ENCODE assay signal across 14 cellular contexts in the genomic region with DNA sequence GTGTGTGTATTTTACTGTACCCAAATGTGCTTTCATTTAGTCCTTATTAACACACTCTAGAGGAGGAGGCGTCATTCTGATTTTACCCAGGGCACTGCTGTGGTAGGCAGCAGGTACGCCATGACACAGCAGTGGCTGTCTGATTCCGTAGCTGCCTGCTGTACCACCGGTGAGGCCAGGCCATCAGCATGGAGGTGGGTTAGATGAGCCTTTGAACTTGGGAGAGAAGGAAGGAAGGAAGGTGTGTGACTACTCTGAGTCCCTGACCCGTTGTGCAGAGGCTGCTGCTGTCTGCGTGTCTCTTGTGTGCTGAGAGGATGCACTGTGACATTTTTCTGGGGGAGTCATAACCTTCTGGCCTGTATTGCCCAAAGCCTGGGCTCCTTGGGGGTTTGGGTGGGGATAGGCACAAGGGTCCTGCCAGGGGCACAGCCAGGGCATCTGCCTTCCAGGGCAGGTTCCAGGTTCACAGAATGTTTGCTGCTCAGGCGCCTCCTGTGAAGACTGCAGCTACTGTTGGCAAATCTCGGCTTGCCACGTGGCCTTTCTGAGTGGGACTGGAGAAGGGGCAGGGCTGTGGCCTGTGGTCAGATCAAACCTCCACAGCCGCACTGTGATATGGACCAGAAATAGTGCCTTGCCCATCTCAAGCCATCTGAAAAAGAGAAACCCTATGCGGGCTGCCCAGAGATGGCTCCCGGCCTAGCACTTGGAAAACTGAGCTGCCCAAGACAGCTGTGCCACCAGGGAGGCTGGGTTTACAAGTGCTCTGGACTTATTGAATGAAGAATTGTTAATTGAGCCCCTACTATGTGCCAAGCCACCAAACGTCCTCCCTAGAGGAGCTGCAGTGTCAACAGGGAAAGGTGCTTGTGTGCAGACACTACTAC. TPM values are rescaled to one million over a fixed set of nuclear protein-coding genes. Genes with fewer than 3 reads are reported as not detected.
A peak's percentile ranks its signal among the peaks of the same experiment; 100 is the strongest.
DNase-seq lines count a peak whose midpoint lies in the region; ATAC-seq and TF ChIP-seq lines count a peak whose summit lies in the region.
"Had no signal": no experiment of that assay in that cellular context is flagged by ENCODE, and none has a peak within 500 bp of the region (broad histone marks: within the 10 kb centered on the region; RNA-seq: fewer than 3 reads in every experiment).

No MANE protein-coding gene starts in this region.

- TF ChIP-seq POLR2A in right lobe of liver (IDR thresholded peaks at IDR 0.05), result no peak

- peak overlapping the region; percentile 75 to 92 (median 84) for H3K27ac ChIP-seq in right lobe of liver

- no peak for DNase-seq in activated naive CD4-positive, alpha-beta T cell treated with anti-CD3 and anti-CD28 coated beads, Interleukin-2, amount 50 U/mL, for 16 hours
- DNase-seq in right lobe of liver (peak; percentile 65 to 83 (median 82)), NAMALWA (ENCODE audit: low spot score) (no peak), dermis blood vessel endothelial cell (no peak)
- no peak for DNase-seq in stimulated activated effector memory CD8-positive, alpha-beta T cell treated with anti-CD3 and anti-CD28 coated beads, Interleukin-12 subunit alpha, Interleukin-12 subunit beta, amount 100 ng/mL, for 72 hours (ENCODE audit: low spot score in 2 of 2)
- DNase-seq: GOT3, NCI-H1930, SIG-M5 had no signal

- no peak overlapping the region for H3K4me3 Mint-ChIP-seq in activated naive CD4-positive, alpha-beta T cell treated with anti-CD3 and anti-CD28 coated beads, Interleukin-2, amount 50 U/mL, for 24 hours
- no peak overlapping the region for H3K4me3 Mint-ChIP-seq in activated T-helper 17 cell treated with anti-CD3 and anti-CD28 coated beads, Interleukin-2, amount 50 U/mL, for 72 hours
- H3K4me3 Mint-ChIP-seq in stimulated activated effector memory CD8-positive, alpha-beta T cell treated with anti-CD3 and anti-CD28 coated beads, Interleukin-12 subunit alpha, Interleukin-12 subunit beta, amount 100 ng/mL, for 72 hours, result no peak overlapping the region

- peaks cover 36% of the 10 kb centered on the region for H3K4me1 Mint-ChIP-seq in activated naive CD4-positive, alpha-beta T cell treated with anti-CD3 and anti-CD28 coated beads, Interleukin-2, amount 50 U/mL, for 24 hours
- peaks cover 14% of the 10 kb centered on the region for H3K4me1 Mint-ChIP-seq in activated T-helper 17 cell treated with anti-CD3 and anti-CD28 coated beads, Interleukin-2, amount 50 U/mL, for 72 hours
- H3K4me1 Mint-ChIP-seq in stimulated activated effector memory CD8-positive, alpha-beta T cell treated with anti-CD3 and anti-CD28 coated beads, Interleukin-12 subunit alpha, Interleukin-12 subunit beta, amount 100 ng/mL, for 72 hours, result peaks cover 32% of the 10 kb centered on the region

- H3K9me3 Mint-ChIP-seq in activated naive CD4-positive, alpha-beta T cell treated with anti-CD3 and anti-CD28 coated beads, Interleukin-2, amount 50 U/mL, for 24 hours, result no peaks in the 10 kb centered on the region
- no peaks in the 10 kb centered on the region for H3K9me3 Mint-ChIP-seq in activated T-helper 17 cell treated with anti-CD3 and anti-CD28 coated beads, Interleukin-2, amount 50 U/mL, for 72 hours
- H3K9me3 Mint-ChIP-seq in stimulated activated effector memory CD8-positive, alpha-beta T cell treated with anti-CD3 and anti-CD28 coated beads, Interleukin-12 subunit alpha, Interleukin-12 subunit beta, amount 100 ng/mL, for 72 hours, result no peaks in the 10 kb centered on the region

- H3K36me3 ChIP-seq in right lobe of liver, result peaks cover 0 to 24% (median 16%) of the 10 kb centered on the region in 4 donors

- no peaks in the 10 kb centered on the region for H3K9me3 ChIP-seq in right lobe of liver

- peaks cover 2% of the 10 kb centered on the region for H3K36me3 Mint-ChIP-seq in activated naive CD4-positive, alpha-beta T cell treated with anti-CD3 and anti-CD28 coated beads, Interleukin-2, amount 50 U/mL, for 24 hours
- H3K36me3 Mint-ChIP-seq in activated T-helper 17 cell treated with anti-CD3 and anti-CD28 coated beads, Interleukin-2, amount 50 U/mL, for 72 hours (ENCODE audit: low read depth), result peaks cover 26% of the 10 kb centered on the region
- peaks cover 11% of the 10 kb centered on the region for H3K36me3 Mint-ChIP-seq in stimulated activated effector memory CD8-positive, alpha-beta T cell treated with anti-CD3 and anti-CD28 coated beads, Interleukin-12 subunit alpha, Interleukin-12 subunit beta, amount 100 ng/mL, for 72 hours

- H3K27me3 Mint-ChIP-seq in activated naive CD4-positive, alpha-beta T cell treated with anti-CD3 and anti-CD28 coated beads, Interleukin-2, amount 50 U/mL, for 24 hours, result no peaks in the 10 kb centered on the region
- H3K27me3 Mint-ChIP-seq in activated T-helper 17 cell treated with anti-CD3 and anti-CD28 coated beads, Interleukin-2, amount 50 U/mL, for 72 hours, result no peaks in the 10 kb centered on the region

- no peak for TF ChIP-seq CTCF in right lobe of liver (IDR thresholded peaks at IDR 0.05)

- intact Hi-C loops in right lobe of liver (cut with DNase I), result no loop called here

- peaks cover 3 to 49% (median 23%) of the 10 kb centered on the region in 4 donors for H3K4me1 ChIP-seq in right lobe of liver

- no peaks in the 10 kb centered on the region for H3K27me3 ChIP-seq in right lobe of liver

- WGBS in right lobe of liver (ENCODE audit: insufficient coverage, low coverage, low lambda C conversion rate, missing lambda C conversion rate), result 26% methylated on average over 10 of the region's 13 CpGs

- peak overlapping the region; percentile 41 for H3K27ac Mint-ChIP-seq in activated naive CD4-positive, alpha-beta T cell treated with anti-CD3 and anti-CD28 coated beads, Interleukin-2, amount 50 U/mL, for 24 hours
- H3K27ac Mint-ChIP-seq in activated T-helper 17 cell treated with anti-CD3 and anti-CD28 coated beads, Interleukin-2, amount 50 U/mL, for 72 hours, result peak overlapping the region; percentile 56
- peak overlapping the region; percentile 63 for H3K27ac Mint-ChIP-seq in stimulated activated effector memory CD8-positive, alpha-beta T cell treated with anti-CD3 and anti-CD28 coated beads, Interleukin-12 subunit alpha, Interleukin-12 subunit beta, amount 100 ng/mL, for 72 hours

- ATAC-seq in activated T-helper 17 cell treated with anti-CD3 and anti-CD28 coated beads, Interleukin-2, amount 50 U/mL, for 72 hours (replicated peaks), result no peak
- ATAC-seq in right lobe of liver, result peak; percentile 15 to 61 (median 44)
- ATAC-seq in stimulated activated effector memory CD8-positive, alpha-beta T cell treated with anti-CD3 and anti-CD28 coated beads, Interleukin-12 subunit alpha, Interleukin-12 subunit beta, amount 100 ng/mL, for 72 hours, result no peak
- ATAC-seq in GM18907 (IDR thresholded peaks at IDR 0.05; ENCODE audit: unreplicated experiment), result no peak

- H3K4me3 ChIP-seq in right lobe of liver, result no peak overlapping the region

RNA-seq across cellular contexts. Expression of gene MLXIP, which starts 47.1 kb away (rescaled TPM):
- total RNA-seq in activated T-helper 17 cell treated with anti-CD3 and anti-CD28 coated beads, Interleukin-2, amount 50 U/mL, for 72 hours, result 10 to 100 TPM; 19.7 to 28.9 TPM
- 10 to 100 TPM; 13.9 to 45.9 (median 16.6) TPM for total RNA-seq in right lobe of liver
- total RNA-seq in dermis blood vessel endothelial cell, result 16.7 and 35.7 TPM in 2 replicates

RNA-seq across cellular contexts. Expression of gene IL31, which starts 48.3 kb away (rescaled TPM):
- total RNA-seq in activated T-helper 17 cell treated with anti-CD3 and anti-CD28 coated beads, Interleukin-2, amount 50 U/mL, for 72 hours, result not detected
- total RNA-seq in right lobe of liver (not detected), dermis blood vessel endothelial cell (not detected in 2 replicates)
- total RNA-seq: dermis microvascular lymphatic vessel endothelial cell, fibroblast of lung, lung microvascular endothelial cell had no signal

RNA-seq across cellular contexts. Expression of gene LRRC43, which starts 57.2 kb away (rescaled TPM):
- not detected for total RNA-seq in activated T-helper 17 cell treated with anti-CD3 and anti-CD28 coated beads, Interleukin-2, amount 50 U/mL, for 72 hours
- under 1 TPM in 3 of 6 experiments, not detected in 3; 0.26 to 0.37 (median 0.31) TPM for total RNA-seq in right lobe of liver
- total RNA-seq in dermis blood vessel endothelial cell, result 0.85 and 1.2 TPM in 2 replicates

Comparison
In these comparisons a context has a peak if more than half of its experiments do, and no peak if none do; other contexts are left out.
1. DNase-seq: peak in right lobe of liver (3 of 3); none in activated naive CD4-positive, alpha-beta T cell treated with anti-CD3 and anti-CD28 coated beads, Interleukin-2, amount 50 U/mL, for 16 hours (single experiment), stimulated activated effector memory CD8-positive, alpha-beta T cell treated with anti-CD3 and anti-CD28 coated beads, Interleukin-12 subunit alpha, Interleukin-12 subunit beta, amount 100 ng/mL, for 72 hours (0 of 2), NAMALWA (single experiment) and dermis blood vessel endothelial cell (single experiment).
2. ATAC-seq: peak in right lobe of liver (4 of 4); none in activated T-helper 17 cell treated with anti-CD3 and anti-CD28 coated beads, Interleukin-2, amount 50 U/mL, for 72 hours (single experiment), stimulated activated effector memory CD8-positive, alpha-beta T cell treated with anti-CD3 and anti-CD28 coated beads, Interleukin-12 subunit alpha, Interleukin-12 subunit beta, amount 100 ng/mL, for 72 hours (single experiment) and GM18907 (single experiment).
3. Peak in every context shown above with its lines, with median percentiles within 50 percentile points of each other: H3K27ac Mint-ChIP-seq.